Comparison of ENCODE assay signal across 23 cellular contexts in genomic region chr1:29466258-29466657, GRCh38.
DNase-seq lines count a peak whose midpoint lies in the region; ATAC-seq and TF ChIP-seq lines count a peak whose summit lies in the region.
"Had no signal": no experiment of that assay in that cellular context is flagged by ENCODE, and none has a peak within 500 bp of the region (broad histone marks: within the 10 kb centered on the region; RNA-seq: fewer than 3 reads in every experiment).

No MANE protein-coding gene starts in this region.

- H3K4me1 ChIP-seq in sigmoid colon (no peaks in the 10 kb centered on the region), suprapubic skin (no peaks in the 10 kb centered on the region)
- H3K4me1 ChIP-seq: A549, BLaER1 had no signal

- H3K27me3 Mint-ChIP-seq in natural killer cell treated with Interleukin-12 subunit alpha and Interleukin-12 subunit beta and Interleukin-15 and Interleukin-18, amount 100 ng/mL, for 72 hours: peaks cover 15 to 24% of the 10 kb centered on the region in 2 donors
- H3K27me3 Mint-ChIP-seq in natural killer cell (ENCODE audit: low read depth in 2 of 2): peaks cover 16 to 36% of the 10 kb centered on the region in 2 donors

- DNase-seq in activated effector memory CD4-positive, alpha-beta T cell treated with anti-CD3 and anti-CD28 coated beads, Interleukin-2, amount 50 U/mL, for 16 hours: peak; percentile 12
- no peak for DNase-seq in activated effector memory CD4-positive, alpha-beta T cell treated with Interleukin-2 at 50 U/mL for 16 hours
- peak; percentile 31 for DNase-seq in natural killer cell treated with Interleukin-12 subunit alpha and Interleukin-12 subunit beta and Interleukin-15 and Interleukin-18, amount 100 ng/mL, for 72 hours (ENCODE audit: low spot score)
- DNase-seq in natural killer cell: no peak
- DNase-seq in sigmoid colon: peak; percentile 30
- DNase-seq in suprapubic skin (ENCODE audit: low spot score in 2 of 2): peak; percentile 22 to 40
- no peak for DNase-seq in NCI-H1048 (lab: John Stamatoyannopoulos, UW)
- DNase-seq in AG08395 (ENCODE audit: low spot score): no peak
- DNase-seq: BE2C; C1 segment of cervical spinal cord; CD4-positive, alpha-beta memory T cell; CD4-positive, CD25-positive, alpha-beta regulatory T cell; COR-L47; DMS 273 treated with DMSO at 0.1 percent for 48 hours; DMS153; DMS79; GDM1 had no signal

- H3K4me1 Mint-ChIP-seq in natural killer cell treated with Interleukin-12 subunit alpha and Interleukin-12 subunit beta and Interleukin-15 and Interleukin-18, amount 100 ng/mL, for 72 hours (ENCODE audit: low read depth in 2 of 2): no peaks in the 10 kb centered on the region
- H3K4me1 Mint-ChIP-seq in natural killer cell: no peaks in the 10 kb centered on the region
- H3K4me1 Mint-ChIP-seq: CD14-positive monocyte; CD4-positive, alpha-beta memory T cell; CD4-positive, CD25-positive, alpha-beta regulatory T cell; CD8-positive, alpha-beta memory T cell had no signal

- H3K4me3 Mint-ChIP-seq in natural killer cell treated with Interleukin-12 subunit alpha and Interleukin-12 subunit beta and Interleukin-15 and Interleukin-18, amount 100 ng/mL, for 72 hours: no peak overlapping the region
- no peak overlapping the region for H3K4me3 Mint-ChIP-seq in natural killer cell
- H3K4me3 Mint-ChIP-seq: CD4-positive, alpha-beta memory T cell; CD4-positive, CD25-positive, alpha-beta regulatory T cell; CD8-positive, alpha-beta memory T cell had no signal

- intact Hi-C loops in natural killer cell (cut with micrococcal nuclease): no loop called here
- intact Hi-C loops in sigmoid colon (cut with DNase I): no loop called here

- peaks cover 0 to 14% (median 3%) of the 10 kb centered on the region in 4 donors for H3K9me3 ChIP-seq in sigmoid colon
- no peaks in the 10 kb centered on the region for H3K9me3 ChIP-seq in suprapubic skin
- H3K9me3 ChIP-seq: A549, BE2C had no signal

- no peak for TF ChIP-seq CTCF in natural killer cell (IDR thresholded peaks at IDR 0.05)
- TF ChIP-seq CTCF in sigmoid colon (IDR thresholded peaks at IDR 0.05): no peak
- no peak for TF ChIP-seq CTCF in suprapubic skin (IDR thresholded peaks at IDR 0.05)

- no peak overlapping the region for H3K4me3 ChIP-seq in sigmoid colon
- no peak overlapping the region for H3K4me3 ChIP-seq in suprapubic skin
- H3K4me3 ChIP-seq: A549, BLaER1, GM12878 had no signal

- TF ChIP-seq EP300 in sigmoid colon (IDR thresholded peaks at IDR 0.05): no peak
- TF ChIP-seq EP300 in suprapubic skin (IDR thresholded peaks at IDR 0.05): no peak

- H3K9me3 Mint-ChIP-seq in natural killer cell treated with Interleukin-12 subunit alpha and Interleukin-12 subunit beta and Interleukin-15 and Interleukin-18, amount 100 ng/mL, for 72 hours: peaks cover 5% of the 10 kb centered on the region
- H3K9me3 Mint-ChIP-seq in natural killer cell: peaks cover 0 to 3% of the 10 kb centered on the region in 2 donors

- WGBS in sigmoid colon, 2 donors: 81 to 86% methylated on average over 3 of the region's 3 CpGs
- WGBS in suprapubic skin: 90% methylated on average over 3 of the region's 3 CpGs

- ATAC-seq in natural killer cell treated with Interleukin-12 subunit alpha and Interleukin-12 subunit beta and Interleukin-15 and Interleukin-18, amount 100 ng/mL, for 72 hours: no peak
- no peak for ATAC-seq in natural killer cell
- ATAC-seq: A549, GM12878 had no signal

- H3K27me3 ChIP-seq in sigmoid colon (peaks cover 0 to 7% (median 0%) of the 10 kb centered on the region in 3 donors), suprapubic skin (peaks cover 3% of the 10 kb centered on the region)
- H3K27me3 ChIP-seq: BE2C, BLaER1 had no signal

- no peaks in the 10 kb centered on the region for H3K36me3 ChIP-seq in sigmoid colon
- H3K36me3 ChIP-seq in suprapubic skin: no peaks in the 10 kb centered on the region
- H3K36me3 ChIP-seq: BE2C, BLaER1 had no signal

- TF ChIP-seq POLR2A in sigmoid colon (IDR thresholded peaks at IDR 0.05) (no peak), suprapubic skin (IDR thresholded peaks at IDR 0.05) (no peak)

- H3K27ac Mint-ChIP-seq in natural killer cell treated with Interleukin-12 subunit alpha and Interleukin-12 subunit beta and Interleukin-15 and Interleukin-18, amount 100 ng/mL, for 72 hours: no peak overlapping the region
- H3K27ac Mint-ChIP-seq in natural killer cell: no peak overlapping the region
- H3K27ac Mint-ChIP-seq: CD14-positive monocyte; CD4-positive, alpha-beta memory T cell; CD4-positive, CD25-positive, alpha-beta regulatory T cell; CD8-positive, alpha-beta memory T cell had no signal

- peaks cover 4% of the 10 kb centered on the region for H3K36me3 Mint-ChIP-seq in natural killer cell treated with Interleukin-12 subunit alpha and Interleukin-12 subunit beta and Interleukin-15 and Interleukin-18, amount 100 ng/mL, for 72 hours
- H3K36me3 Mint-ChIP-seq in natural killer cell: no peaks in the 10 kb centered on the region
- H3K36me3 Mint-ChIP-seq: CD14-positive monocyte; CD4-positive, alpha-beta memory T cell; CD4-positive, CD25-positive, alpha-beta regulatory T cell had no signal

- no peak overlapping the region for H3K27ac ChIP-seq in sigmoid colon
- H3K27ac ChIP-seq in suprapubic skin: no peak overlapping the region
- H3K27ac ChIP-seq: 22Rv1, A549, BLaER1 had no signal

Comparison
In these comparisons a context has a peak if more than half of its experiments do, and no peak if none do; other contexts are left out.
1. DNase-seq: peak in activated effector memory CD4-positive, alpha-beta T cell treated with anti-CD3 and anti-CD28 coated beads, Interleukin-2, amount 50 U/mL, for 16 hours (single experiment), natural killer cell treated with Interleukin-12 subunit alpha and Interleukin-12 subunit beta and Interleukin-15 and Interleukin-18, amount 100 ng/mL, for 72 hours (single experiment), sigmoid colon (single experiment) and suprapubic skin (2 of 2); none in activated effector memory CD4-positive, alpha-beta T cell treated with Interleukin-2 at 50 U/mL for 16 hours (single experiment), natural killer cell (single experiment), NCI-H1048 (single experiment) and AG08395 (single experiment).